ENCODE assay signal across 19 cellular contexts in genomic region chr4:147453561-147454141, GRCh38. TPM values are rescaled to one million over a fixed set of nuclear protein-coding genes. Genes with fewer than 3 reads are reported as not detected.
A peak's percentile ranks its signal among the peaks of the same experiment; 100 is the strongest.
DNase-seq lines count a peak whose midpoint lies in the region; ATAC-seq and TF ChIP-seq lines count a peak whose summit lies in the region.
"Had no signal": no experiment of that assay in that cellular context is flagged by ENCODE, and none has a peak within 500 bp of the region (broad histone marks: within the 10 kb centered on the region; RNA-seq: fewer than 3 reads in every experiment).

No MANE protein-coding gene starts in this region.

- H3K9me3 Mint-ChIP-seq in nephron progenitor cell: peaks cover 4% of the 10 kb centered on the region

- no peaks in the 10 kb centered on the region for H3K36me3 ChIP-seq in vagina
- H3K36me3 ChIP-seq: gastroesophageal sphincter had no signal

- H3K4me3 ChIP-seq in vagina: no peak overlapping the region
- H3K4me3 ChIP-seq: gastroesophageal sphincter, smooth muscle cell had no signal

- H3K4me3 Mint-ChIP-seq in nephron progenitor cell: no peak overlapping the region

- H3K9me3 ChIP-seq in vagina: no peaks in the 10 kb centered on the region
- H3K9me3 ChIP-seq: gastroesophageal sphincter had no signal

- H3K27ac ChIP-seq in epithelial cell of prostate: peak overlapping the region; percentile 79
- H3K27ac ChIP-seq in vagina: no peak overlapping the region
- H3K27ac ChIP-seq: gastroesophageal sphincter, parathyroid adenoma had no signal

- no peaks in the 10 kb centered on the region for H3K27me3 Mint-ChIP-seq in nephron progenitor cell (ENCODE audit: low read depth, poor library complexity)

- H3K4me1 ChIP-seq in vagina: no peaks in the 10 kb centered on the region
- H3K4me1 ChIP-seq: gastroesophageal sphincter, parathyroid adenoma had no signal

- intact Hi-C loops in vagina (cut with DNase I): no loop called here

- TF ChIP-seq POLR2A in vagina (IDR thresholded peaks at IDR 0.05): no peak

- no peaks in the 10 kb centered on the region for H3K27me3 ChIP-seq in vagina
- H3K27me3 ChIP-seq: gastroesophageal sphincter had no signal

- no peaks in the 10 kb centered on the region for H3K36me3 Mint-ChIP-seq in nephron progenitor cell (ENCODE audit: low read depth)

- H3K4me1 Mint-ChIP-seq in nephron progenitor cell: no peaks in the 10 kb centered on the region

- TF ChIP-seq CTCF in nephron progenitor cell (IDR thresholded peaks at IDR 0.05) (no peak), vagina (IDR thresholded peaks at IDR 0.05) (no peak)

- DNase-seq in H4 (ENCODE audit: low spot score) (peak; percentile 21), RPMI7951 (ENCODE audit: low read depth) (peak; percentile 6), epithelial cell of prostate (ENCODE audit: low read depth, low spot score) (peak; percentile 37), nephron progenitor cell (no peak), NCI-H1694 (lab: John Stamatoyannopoulos, UW) (no peak), vagina (ENCODE audit: extremely low spot score in 2 of 2) (no peak), NCI-H2196 (lab: John Stamatoyannopoulos, UW; ENCODE audit: unreplicated experiment) (no peak)
- DNase-seq: activated CD4-positive, CD25-positive, alpha-beta regulatory T cell; activated gamma-delta T cell treated with Interleukin-2 at 50 U/mL for 16 hours; DMS 273 treated with DMSO at 0.1 percent for 48 hours; effector CD8-positive, alpha-beta T cell; KBM-7; NCI-H524 treated with DMSO at 0.1 percent for 48 hours; stimulated activated naive CD4-positive, alpha-beta T cell; T-helper 1 cell had no signal

- no peak for ATAC-seq in HG03442 (IDR thresholded peaks at IDR 0.05; ENCODE audit: unreplicated experiment)
- ATAC-seq: gastroesophageal sphincter had no signal

- peak overlapping the region; percentile 85 for H3K27ac Mint-ChIP-seq in nephron progenitor cell

RNA-seq across cellular contexts. Expression of gene EDNRA, which starts 27.2 kb away (rescaled TPM):
- not detected in 2 replicates for total RNA-seq in H4 (2014; rRNA removed; shearing (Covaris generic))
- 0.36 and 0.39 TPM in 2 replicates for total RNA-seq in RPMI7951 (2014; rRNA removed; shearing (Covaris generic))
- 41.5 TPM for total RNA-seq in vagina

Comparison
In these comparisons a context has a peak if more than half of its experiments do, and no peak if none do; other contexts are left out.
1. DNase-seq: peak in H4 (single experiment), RPMI7951 (single experiment) and epithelial cell of prostate (single experiment); none in nephron progenitor cell (single experiment), NCI-H1694 (single experiment), vagina (0 of 2) and NCI-H2196 (single experiment).
2. RNA of gene EDNRA, which starts 27.2 kb away (total RNA-seq): 41.5 TPM in vagina (single experiment); 0.36 to 0.39 TPM in RPMI7951 and not detected in H4; every median in the first group is over 10 times any median in the second.